ENCODE assay signal across 29 cellular contexts in genomic region chr19:58397533-58398037, GRCh38. TPM values are rescaled to one million over a fixed set of nuclear protein-coding genes. Genes with fewer than 3 reads are reported as not detected.
DNase-seq lines count a peak whose midpoint lies in the region; ATAC-seq, FAIRE-seq and TF ChIP-seq lines count a peak whose summit lies in the region.
"Had no signal": no experiment of that assay in that cellular context is flagged by ENCODE, and none has a peak within 500 bp of the region (broad histone marks: within the 10 kb centered on the region; RNA-seq: fewer than 3 reads in every experiment).

No MANE protein-coding gene starts in this region.

- H3K27me3 ChIP-seq in GM23248 (replicated peaks; ENCODE audit: insufficient read depth) (no peaks in the 10 kb centered on the region), K562 (ENCODE audit: control insufficient read depth in 2 of 2, insufficient read depth in 2 of 2, low read length in 2 of 2) (no peaks in the 10 kb centered on the region), esophagus squamous epithelium (peaks cover 0 to 28% (median 0%) of the 10 kb centered on the region in 4 donors), H7 (ENCODE audit: control insufficient read depth, insufficient read depth, low read length) (peaks cover 23% of the 10 kb centered on the region)

- peaks cover 16% of the 10 kb centered on the region for H3K36me3 Mint-ChIP-seq in neural crest cell (ENCODE audit: low read depth)

- no peak for TF ChIP-seq EP300 in K562 (IDR thresholded peaks at IDR 0.05; ENCODE audit: low read length)

- POLR2A ChIA-PET in K562 (lab: Yijun Ruan, JAX), result interaction anchor here (1.8 kb wide), 1 partner anchor 10 kb away, joined by 8 read pairs; no protein-coding TSS in a partner anchor

- H3K9ac ChIP-seq in GM23248 (no peak overlapping the region), K562 (ENCODE audit: insufficient read depth in 1 of 2, low read depth in 2 of 2, low read length in 2 of 2) (peak overlapping the region in 1 of 2 experiments; percentile 49; a peak in 2 of 4 replicates)

- DNase-seq in DMS 273 treated with DMSO at 0.1 percent for 48 hours (lab: John Stamatoyannopoulos, UW) (peak; percentile 67), GM23248 (peak; percentile 25), K562 (ENCODE audit: extremely low read depth in 1 of 4, low spot score in 3 of 4) (peak in 1 of 4 experiments; percentile 16), neural crest cell (ENCODE audit: low read depth, low spot score) (no peak), esophagus squamous epithelium (lab: John Stamatoyannopoulos, UW) (no peak), NCI-H1417 (lab: John Stamatoyannopoulos, UW) (no peak), H7 (no peak)
- DNase-seq: activated CD4-positive, alpha-beta T cell treated with anti-CD3 and anti-CD28 coated beads, Interleukin-2, amount 10 ng/mL, durations not matched to agents 24 days and 14 days; activated effector memory CD4-positive, alpha-beta T cell treated with anti-CD3 and anti-CD28 coated beads, Interleukin-2, amount 50 U/mL, for 16 hours; activated naive CD8-positive, alpha-beta T cell treated with anti-CD3 and anti-CD28 coated beads for 36 hours; activated T-cell treated with anti-CD3 and anti-CD28 coated beads, Interleukin-2, amount 50 U/mL, for 24 hours; anterior cingulate cortex; CD8-positive, alpha-beta memory T cell; DMS153; effector memory CD4-positive, alpha-beta T cell; HFFc6; MV-4-11; NCI-H146; NCI-H2107; SHP77 treated with DMSO at 0.1 percent for 48 hours; stimulated activated CD4-positive, alpha-beta T cell treated with anti-CD3 and anti-CD28 coated beads, Interleukin-4, amount 100 ng/mL, for 1 hour; tibial artery had no signal

- 40 to 46% methylated on average over 7 of the region's 7 CpGs for WGBS in GM23248 (ENCODE audit: low coverage in 1 of 2, low lambda C conversion rate in 2 of 2, missing lambda C conversion rate in 2 of 2), 2 experiments
- 34% methylated on average over 7 of the region's 7 CpGs for WGBS in K562 (ENCODE audit: insufficient coverage, low coverage, missing lambda C conversion rate)
- WGBS in esophagus squamous epithelium, 2 donors, result 70 to 81% methylated on average over 3 of the region's 7 CpGs

- H2AFZ ChIP-seq in GM23248 (no peak overlapping the region), K562 (ENCODE audit: low read depth, low read length) (no peak overlapping the region)

- H3K9me3 ChIP-seq in GM23248 (ENCODE audit: low read depth) (no peaks in the 10 kb centered on the region), K562 (replicated peaks; ENCODE audit: control insufficient read depth, insufficient read depth, low read depth, low read length) (no peaks in the 10 kb centered on the region), esophagus squamous epithelium (no peaks in the 10 kb centered on the region)
- H3K9me3 ChIP-seq: tibial artery had no signal

- no peak for TF ChIP-seq CTCF in K562 (IDR thresholded peaks at IDR 0.05 in 2 of 3, conservative IDR thresholded peaks at IDR 0.05 in 1 of 3; ENCODE audit: insufficient read depth in 2 of 3, low read depth in 1 of 3, low read length in 3 of 3)
- TF ChIP-seq CTCF in neural crest cell (conservative IDR thresholded peaks at IDR 0.05), result no peak
- no peak for TF ChIP-seq CTCF in esophagus squamous epithelium (IDR thresholded peaks at IDR 0.05)

- H3K79me2 ChIP-seq in GM23248 (ENCODE audit: insufficient read depth), result peaks cover 4% of the 10 kb centered on the region; the same call in 1 of the 2 replicates
- H3K79me2 ChIP-seq in K562 (ENCODE audit: control insufficient read depth, insufficient read depth, low read length), result peaks cover 24% of the 10 kb centered on the region

- peak overlapping the region; percentile 81 for H3K4me3 Mint-ChIP-seq in neural crest cell
- H3K4me3 Mint-ChIP-seq: activated CD4-positive, alpha-beta T cell treated with anti-CD3 and anti-CD28 coated beads, Interleukin-2, amount 10 ng/mL, durations not matched to agents 24 days and 14 days; activated naive CD8-positive, alpha-beta T cell treated with anti-CD3 and anti-CD28 coated beads for 36 hours; activated T-cell treated with anti-CD3 and anti-CD28 coated beads, Interleukin-2, amount 50 U/mL, for 24 hours; CD8-positive, alpha-beta memory T cell; HFFc6; memory B cell had no signal

- H3K36me3 ChIP-seq in GM23248 (ENCODE audit: low read depth) (peaks cover 14% of the 10 kb centered on the region; the same call in 1 of the 2 replicates), K562 (ENCODE audit: control insufficient read depth, insufficient read depth, low read length) (peaks cover 31% of the 10 kb centered on the region), esophagus squamous epithelium (peaks cover 8 to 27% (median 24%) of the 10 kb centered on the region in 3 donors), H7 (replicated peaks; ENCODE audit: control insufficient read depth, insufficient read depth, low read length) (peaks cover 15% of the 10 kb centered on the region)

- TF ChIP-seq RAD21 in K562 (CRISPR knock-in tag; conservative IDR thresholded peaks at IDR 0.05 in 1 of 2, IDR thresholded peaks at IDR 0.05 in 1 of 2), result no peak

- TF ChIP-seq POLR2A in K562 (conservative IDR thresholded peaks at IDR 0.05) (no peak), esophagus squamous epithelium (IDR thresholded peaks at IDR 0.05) (no peak)

- H3K27me3 Mint-ChIP-seq in neural crest cell (ENCODE audit: low read depth), result peaks cover 27% of the 10 kb centered on the region

- H3K4me1 ChIP-seq in GM23248 (ENCODE audit: insufficient read depth), result peaks cover 6% of the 10 kb centered on the region
- peaks cover 18 to 78% of the 10 kb centered on the region in 2 experiments for H3K4me1 ChIP-seq in K562 (replicated peaks in 1 of 2; ENCODE audit: control insufficient read depth in 2 of 2, insufficient read depth in 2 of 2, low read length in 2 of 2)
- peaks cover 33 to 83% (median 37%) of the 10 kb centered on the region in 3 donors for H3K4me1 ChIP-seq in esophagus squamous epithelium

- no peak overlapping the region for H3K27ac Mint-ChIP-seq in neural crest cell (ENCODE audit: unreplicated experiment)
- H3K27ac Mint-ChIP-seq: activated CD4-positive, alpha-beta T cell treated with anti-CD3 and anti-CD28 coated beads, Interleukin-2, amount 10 ng/mL, durations not matched to agents 24 days and 14 days; activated naive CD8-positive, alpha-beta T cell treated with anti-CD3 and anti-CD28 coated beads for 36 hours; activated T-cell treated with anti-CD3 and anti-CD28 coated beads, Interleukin-2, amount 50 U/mL, for 24 hours; CD8-positive, alpha-beta memory T cell; HFFc6; memory B cell; progenitor cell of endocrine pancreas had no signal

- no peak overlapping the region for H3K27ac ChIP-seq in GM23248
- H3K27ac ChIP-seq in K562 (ENCODE audit: extremely low read depth, low read depth, low read length), result no peak overlapping the region; the same call in 2 of the 3 replicates
- no peak overlapping the region for H3K27ac ChIP-seq in esophagus squamous epithelium
- H3K27ac ChIP-seq: coronary artery, tibial artery had no signal

- H3K4me3 ChIP-seq in GM23248 (no peak overlapping the region), K562 (no peak overlapping the region), esophagus squamous epithelium (peak overlapping the region in 1 of 4 donors; percentile 57), H7 (ENCODE audit: insufficient read depth, low read depth, low read length) (no peak overlapping the region)
- H3K4me3 ChIP-seq: coronary artery, tibial artery had no signal

- no peak overlapping the region for H3K4me2 ChIP-seq in GM23248 (ENCODE audit: unreplicated experiment)
- H3K4me2 ChIP-seq in K562 (ENCODE audit: insufficient read depth, low read length), result no peak overlapping the region

- H3F3A ChIP-seq in GM23248 (ENCODE audit: insufficient read depth), result peaks cover 21% of the 10 kb centered on the region; the same call in 1 of the 2 replicates

- H3K9me3 Mint-ChIP-seq in neural crest cell, result no peaks in the 10 kb centered on the region
- H3K9me3 Mint-ChIP-seq: activated CD4-positive, alpha-beta T cell treated with anti-CD3 and anti-CD28 coated beads, Interleukin-2, amount 10 ng/mL, durations not matched to agents 24 days and 14 days; activated naive CD8-positive, alpha-beta T cell treated with anti-CD3 and anti-CD28 coated beads for 36 hours; activated T-cell treated with anti-CD3 and anti-CD28 coated beads, Interleukin-2, amount 50 U/mL, for 24 hours; CD8-positive, alpha-beta memory T cell; HFFc6; memory B cell had no signal

- no TSS peak for BruUV-seq in K562 (replicated peaks; lab: Mats Ljungman, UMichigan)

- peaks cover 26% of the 10 kb centered on the region for H3K4me1 Mint-ChIP-seq in neural crest cell

- H4K20me1 ChIP-seq in GM23248 (ENCODE audit: insufficient read depth), result no peaks in the 10 kb centered on the region
- H4K20me1 ChIP-seq in K562 (replicated peaks; ENCODE audit: control insufficient read depth, insufficient read depth, low read length), result peaks cover 16% of the 10 kb centered on the region; the same call in 1 of the 2 replicates

- no peaks in the 10 kb centered on the region for H3K9me1 ChIP-seq in K562 (ENCODE audit: control insufficient read depth, insufficient read depth, low read length)

- intact Hi-C loops in K562 (cut with micrococcal nuclease), result no loop called here
- intact Hi-C loops in esophagus squamous epithelium (cut with DNase I), result no loop called here

- no peaks in the 10 kb centered on the region for H3K9me2 ChIP-seq in GM23248 (ENCODE audit: insufficient read depth)

- CTCF ChIA-PET in K562 (lab: Yijun Ruan, JAX; ENCODE audit: low intra/inter-chr PET ratio), result no interaction called here

- in situ Hi-C loops in GM23248 (cut with MboI) (no loop called here), K562 (cut with MboI) (no loop called here)

- FAIRE-seq in K562 (lab: Jason Lieb, UNC), result no peak

- ATAC-seq in K562, result no peak
- ATAC-seq: Panc1, sciatic nerve had no signal

RNA-seq across cellular contexts. Expression of gene RNF225, which starts 2.1 kb away (rescaled TPM):
- total RNA-seq in GM23248 (2014; rRNA removed; shearing (Covaris generic)), result not detected in 2 replicates
- polyA plus RNA-seq in GM23248 (2016; fragmentation: Nextera tagmentation; extraction: Ambion mirVana) (not detected in 2 replicates), K562 (2011; rRNA removed) (not detected in 2 replicates), K562 (2014; fragmentation: Illumina TruSeq; extraction: Trizol) (not detected in 2 replicates), K562 (2014; fragmentation: Nextera tagmentation; extraction: Ambion mirVana) (not detected), K562 (2014; rRNA removed) (not detected in 2 replicates)
- 0.46 and 1.3 TPM in 2 replicates for total RNA-seq in K562 (2011; cell fraction: chromatin; rRNA removed; ENCODE audit: low replicate concordance)
- 3.0 and 3.7 TPM in 2 replicates for total RNA-seq in K562 (2011; cell fraction: nucleolus; rRNA removed)
- 1.4 TPM in 1 of 2 replicates, not detected in the other for total RNA-seq in K562 (2011; cell fraction: nucleoplasm; rRNA removed)
- total RNA-seq in K562 (2014; rRNA removed) (0.37 TPM in 1 of 2 replicates, not detected in the other), K562 (2014; rRNA removed; fragmentation: Illumina TruSeq; extraction: Trizol) (not detected in 2 replicates), K562 (2015; rRNA removed; fragmentation: Illumina TruSeq; extraction: Trizol) (not detected in 2 replicates), K562 (2021) (0.31 and 0.33 TPM in 2 replicates), neural crest cell (1.5 and 1.6 TPM in 2 replicates), esophagus squamous epithelium (10 to 100 TPM in 2 of 4 donors, 1 to 10 TPM in 2; 5.0 to 30.5 (median 15.7) TPM)
- not detected in 2 replicates for polyA plus RNA-seq in K562 (2011; cell fraction: cytosol; rRNA removed)
- polyA plus RNA-seq in K562 (2011; cell fraction: nucleus; rRNA removed), result 0.11 and 0.23 TPM in 2 replicates
- not detected in 2 replicates for polyA plus RNA-seq in K562 (2012)
- not detected in 2 replicates for polyA minus RNA-seq in K562 (2011; rRNA and poly(A)+ RNA removed)
- polyA minus RNA-seq in K562 (2011; cell fraction: cytosol; rRNA and poly(A)+ RNA removed), result not detected in 2 replicates
- 1.3 and 1.6 TPM in 2 replicates for polyA minus RNA-seq in K562 (2011; cell fraction: nucleus; rRNA and poly(A)+ RNA removed)
- 0.70 TPM in 1 of 2 replicates, not detected in the other for total RNA-seq in H7 (2014; rRNA removed; shearing (Covaris generic))
- total RNA-seq: epithelial cell of proximal tubule, progenitor cell of endocrine pancreas, sciatic nerve had no signal
- polyA plus RNA-seq: BJ; CD8-positive, alpha-beta memory T cell had no signal

RNA-seq across cellular contexts. Expression of gene RPS5, which starts 10.5 kb away (rescaled TPM):
- total RNA-seq in GM23248 (2014; rRNA removed; shearing (Covaris generic)), result 1,366 and 1,425 TPM in 2 replicates
- polyA plus RNA-seq in GM23248 (2016; fragmentation: Nextera tagmentation; extraction: Ambion mirVana) (561 and 565 TPM in 2 replicates), K562 (2011; rRNA removed) (3,238 and 3,879 TPM in 2 replicates), K562 (2014; fragmentation: Illumina TruSeq; extraction: Trizol) (1,865 and 2,679 TPM in 2 replicates), K562 (2014; fragmentation: Nextera tagmentation; extraction: Ambion mirVana) (1,000 to 10,000 TPM; 2,484 to 2,751 TPM), K562 (2014; rRNA removed) (3,494 and 3,885 TPM in 2 replicates)
- 345 and 934 TPM in 2 replicates for total RNA-seq in K562 (2011; cell fraction: chromatin; rRNA removed; ENCODE audit: low replicate concordance)
- 1,499 and 1,711 TPM in 2 replicates for total RNA-seq in K562 (2011; cell fraction: nucleolus; rRNA removed)
- total RNA-seq in K562 (2011; cell fraction: nucleoplasm; rRNA removed), result 1,436 and 2,256 TPM in 2 replicates
- total RNA-seq in K562 (2014; rRNA removed) (3,570 and 3,842 TPM in 2 replicates), K562 (2014; rRNA removed; fragmentation: Illumina TruSeq; extraction: Trizol) (800 and 1,228 TPM in 2 replicates), K562 (2015; rRNA removed; fragmentation: Illumina TruSeq; extraction: Trizol) (1,556 and 1,583 TPM in 2 replicates), K562 (2021) (2,248 and 2,336 TPM in 2 replicates), neural crest cell (1,209 and 1,215 TPM in 2 replicates), esophagus squamous epithelium (1,000 to 10,000 TPM; 1,292 to 2,917 (median 1,952) TPM)
- polyA plus RNA-seq in K562 (2011; cell fraction: cytosol; rRNA removed), result 6,312 and 9,379 TPM in 2 replicates
- 1,727 and 2,219 TPM in 2 replicates for polyA plus RNA-seq in K562 (2011; cell fraction: nucleus; rRNA removed)
- polyA plus RNA-seq in K562 (2012), result 2,682 and 3,255 TPM in 2 replicates
- polyA minus RNA-seq in K562 (2011; rRNA and poly(A)+ RNA removed), result 2,086 and 2,630 TPM in 2 replicates
- polyA minus RNA-seq in K562 (2011; cell fraction: cytosol; rRNA and poly(A)+ RNA removed), result 1,081 and 1,118 TPM in 2 replicates
- polyA minus RNA-seq in K562 (2011; cell fraction: nucleus; rRNA and poly(A)+ RNA removed), result 377 and 605 TPM in 2 replicates
- 2,794 and 2,937 TPM in 2 replicates for total RNA-seq in H7 (2014; rRNA removed; shearing (Covaris generic))

RNA-seq across cellular contexts. Expression of gene ZNF584, which starts 10.9 kb away (rescaled TPM):
- total RNA-seq in GM23248 (2014; rRNA removed; shearing (Covaris generic)), result 8.5 and 14.6 TPM in 2 replicates
- polyA plus RNA-seq in GM23248 (2016; fragmentation: Nextera tagmentation; extraction: Ambion mirVana) (12.7 and 14.0 TPM in 2 replicates), K562 (2011; rRNA removed) (23.4 and 27.1 TPM in 2 replicates), K562 (2014; fragmentation: Illumina TruSeq; extraction: Trizol) (24.6 and 25.6 TPM in 2 replicates), K562 (2014; fragmentation: Nextera tagmentation; extraction: Ambion mirVana) (1 to 10 TPM; 5.8 to 7.1 TPM), K562 (2014; rRNA removed) (20.8 and 27.5 TPM in 2 replicates)
- 57.9 and 99.5 TPM in 2 replicates for total RNA-seq in K562 (2011; cell fraction: chromatin; rRNA removed; ENCODE audit: low replicate concordance)
- total RNA-seq in K562 (2011; cell fraction: nucleolus; rRNA removed), result 56.2 and 62.2 TPM in 2 replicates
- 46.1 and 46.3 TPM in 2 replicates for total RNA-seq in K562 (2011; cell fraction: nucleoplasm; rRNA removed)
- total RNA-seq in K562 (2014; rRNA removed) (35.0 and 44.2 TPM in 2 replicates), K562 (2014; rRNA removed; fragmentation: Illumina TruSeq; extraction: Trizol) (23.0 and 23.2 TPM in 2 replicates), K562 (2015; rRNA removed; fragmentation: Illumina TruSeq; extraction: Trizol) (22.1 and 22.9 TPM in 2 replicates), K562 (2021) (40.9 and 43.4 TPM in 2 replicates), neural crest cell (28.4 and 31.1 TPM in 2 replicates), esophagus squamous epithelium (10 to 100 TPM in 2 of 4 donors, 1 to 10 TPM in 2; 8.5 to 13.4 (median 9.4) TPM)
- 17.0 and 29.0 TPM in 2 replicates for polyA plus RNA-seq in K562 (2011; cell fraction: cytosol; rRNA removed)
- polyA plus RNA-seq in K562 (2011; cell fraction: nucleus; rRNA removed), result 16.4 and 25.4 TPM in 2 replicates
- polyA plus RNA-seq in K562 (2012), result 15.7 and 20.2 TPM in 2 replicates
- polyA minus RNA-seq in K562 (2011; rRNA and poly(A)+ RNA removed), result 30.5 and 38.2 TPM in 2 replicates
- polyA minus RNA-seq in K562 (2011; cell fraction: cytosol; rRNA and poly(A)+ RNA removed), result 12.7 and 26.2 TPM in 2 replicates
- 18.0 and 21.0 TPM in 2 replicates for polyA minus RNA-seq in K562 (2011; cell fraction: nucleus; rRNA and poly(A)+ RNA removed)
- 3.7 and 10.2 TPM in 2 replicates for total RNA-seq in H7 (2014; rRNA removed; shearing (Covaris generic))

RNA-seq across cellular contexts. Expression of gene ZNF837, which starts 16.8 kb away (rescaled TPM):
- 2.5 and 5.3 TPM in 2 replicates for total RNA-seq in GM23248 (2014; rRNA removed; shearing (Covaris generic))
- polyA plus RNA-seq in GM23248 (2016; fragmentation: Nextera tagmentation; extraction: Ambion mirVana) (1.4 and 2.2 TPM in 2 replicates), K562 (2011; rRNA removed) (0.21 and 0.28 TPM in 2 replicates), K562 (2014; fragmentation: Illumina TruSeq; extraction: Trizol) (0.10 TPM in 1 of 2 replicates, not detected in the other), K562 (2014; fragmentation: Nextera tagmentation; extraction: Ambion mirVana) (not detected), K562 (2014; rRNA removed) (0.57 and 0.73 TPM in 2 replicates)
- 1.00 TPM in 1 of 2 replicates, not detected in the other for total RNA-seq in K562 (2011; cell fraction: chromatin; rRNA removed; ENCODE audit: low replicate concordance)
- 0.83 and 1.1 TPM in 2 replicates for total RNA-seq in K562 (2011; cell fraction: nucleolus; rRNA removed)
- 0.31 and 0.37 TPM in 2 replicates for total RNA-seq in K562 (2011; cell fraction: nucleoplasm; rRNA removed)
- total RNA-seq in K562 (2014; rRNA removed) (1.8 and 2.1 TPM in 2 replicates), K562 (2014; rRNA removed; fragmentation: Illumina TruSeq; extraction: Trizol) (not detected in 2 replicates), K562 (2015; rRNA removed; fragmentation: Illumina TruSeq; extraction: Trizol) (0.11 TPM in 2 replicates), K562 (2021) (0.54 and 1.2 TPM in 2 replicates), neural crest cell (4.5 and 5.0 TPM in 2 replicates), esophagus squamous epithelium (1 to 10 TPM; 2.4 to 6.7 (median 3.3) TPM)
- polyA plus RNA-seq in K562 (2011; cell fraction: cytosol; rRNA removed), result 0.55 and 3.2 TPM in 2 replicates
- polyA plus RNA-seq in K562 (2011; cell fraction: nucleus; rRNA removed), result 0.62 and 1.3 TPM in 2 replicates
- polyA plus RNA-seq in K562 (2012), result 0.43 and 1.1 TPM in 2 replicates
- polyA minus RNA-seq in K562 (2011; rRNA and poly(A)+ RNA removed), result not detected in 2 replicates
- 0.67 and 1.1 TPM in 2 replicates for polyA minus RNA-seq in K562 (2011; cell fraction: cytosol; rRNA and poly(A)+ RNA removed)
- 0.44 and 0.54 TPM in 2 replicates for polyA minus RNA-seq in K562 (2011; cell fraction: nucleus; rRNA and poly(A)+ RNA removed)
- total RNA-seq in H7 (2014; rRNA removed; shearing (Covaris generic)), result 4.4 and 7.7 TPM in 2 replicates

RNA-seq across cellular contexts. Expression of gene ZNF497, which starts 35.0 kb away (rescaled TPM):
- 0.38 and 0.97 TPM in 2 replicates for total RNA-seq in GM23248 (2014; rRNA removed; shearing (Covaris generic))
- polyA plus RNA-seq in GM23248 (2016; fragmentation: Nextera tagmentation; extraction: Ambion mirVana) (0.65 and 0.72 TPM in 2 replicates), K562 (2011; rRNA removed) (0.96 and 0.98 TPM in 2 replicates), K562 (2014; fragmentation: Illumina TruSeq; extraction: Trizol) (0.24 and 0.36 TPM in 2 replicates), K562 (2014; fragmentation: Nextera tagmentation; extraction: Ambion mirVana) (under 1 TPM in 1 of 2 experiments, not detected in 1; 0.06 TPM), K562 (2014; rRNA removed) (0.56 and 0.63 TPM in 2 replicates)
- 4.1 and 7.1 TPM in 2 replicates for total RNA-seq in K562 (2011; cell fraction: chromatin; rRNA removed; ENCODE audit: low replicate concordance)
- total RNA-seq in K562 (2011; cell fraction: nucleolus; rRNA removed), result 3.7 and 6.0 TPM in 2 replicates
- 1.8 and 2.1 TPM in 2 replicates for total RNA-seq in K562 (2011; cell fraction: nucleoplasm; rRNA removed)
- total RNA-seq in K562 (2014; rRNA removed) (0.45 and 0.98 TPM in 2 replicates), K562 (2014; rRNA removed; fragmentation: Illumina TruSeq; extraction: Trizol) (0.22 and 0.29 TPM in 2 replicates), K562 (2015; rRNA removed; fragmentation: Illumina TruSeq; extraction: Trizol) (0.43 and 0.57 TPM in 2 replicates), K562 (2021) (0.89 and 0.96 TPM in 2 replicates), neural crest cell (8.4 and 9.1 TPM in 2 replicates), esophagus squamous epithelium (1 to 10 TPM in 3 of 4 donors, under 1 TPM in 1; 0.87 to 1.9 (median 1.4) TPM)
- polyA plus RNA-seq in K562 (2011; cell fraction: cytosol; rRNA removed), result 0.81 and 2.7 TPM in 2 replicates
- polyA plus RNA-seq in K562 (2011; cell fraction: nucleus; rRNA removed), result 3.2 and 8.8 TPM in 2 replicates
- polyA plus RNA-seq in K562 (2012), result 1.0 and 2.0 TPM in 2 replicates
- polyA minus RNA-seq in K562 (2011; rRNA and poly(A)+ RNA removed), result 0.74 and 0.93 TPM in 2 replicates
- polyA minus RNA-seq in K562 (2011; cell fraction: cytosol; rRNA and poly(A)+ RNA removed), result 0.57 and 0.82 TPM in 2 replicates
- polyA minus RNA-seq in K562 (2011; cell fraction: nucleus; rRNA and poly(A)+ RNA removed), result 1.5 and 2.1 TPM in 2 replicates
- 3.0 and 3.2 TPM in 2 replicates for total RNA-seq in H7 (2014; rRNA removed; shearing (Covaris generic))

Comparison
In these comparisons a context has a peak if more than half of its experiments do, and no peak if none do; other contexts are left out.
1. DNase-seq: peak in DMS 273 treated with DMSO at 0.1 percent for 48 hours (single experiment) and GM23248 (single experiment); none in neural crest cell (single experiment), esophagus squamous epithelium (single experiment), NCI-H1417 (0 of 3) and H7 (single experiment).